1 cellular context compared by ENCODE assay signal in the genomic region with DNA sequence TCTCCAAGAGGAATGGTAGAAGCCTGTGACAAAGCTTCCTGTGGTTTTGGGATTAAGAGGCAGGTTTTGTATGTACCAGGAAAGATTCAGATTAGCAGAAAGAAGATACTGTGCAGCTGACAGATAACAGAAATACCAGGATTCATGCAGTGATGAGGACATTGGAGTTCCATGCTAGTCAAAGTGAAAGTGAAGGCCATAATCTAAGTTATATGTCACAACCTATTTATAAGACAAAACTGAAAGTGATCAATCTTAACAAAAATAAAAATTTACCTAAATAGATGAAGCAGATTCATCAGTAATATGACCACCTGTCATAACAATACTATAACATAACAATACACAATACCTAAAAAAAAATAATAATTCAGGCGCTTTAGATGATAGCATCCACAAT.
TF ChIP-seq lines count a peak whose summit lies in the region.

No MANE protein-coding gene starts in this region.

TF ChIP-seq in H1, 55 proteins besides CTCF, POLR2A, EP300 and RAD21 (continued from another document):
- TF ChIP-seq, protein P1, sequence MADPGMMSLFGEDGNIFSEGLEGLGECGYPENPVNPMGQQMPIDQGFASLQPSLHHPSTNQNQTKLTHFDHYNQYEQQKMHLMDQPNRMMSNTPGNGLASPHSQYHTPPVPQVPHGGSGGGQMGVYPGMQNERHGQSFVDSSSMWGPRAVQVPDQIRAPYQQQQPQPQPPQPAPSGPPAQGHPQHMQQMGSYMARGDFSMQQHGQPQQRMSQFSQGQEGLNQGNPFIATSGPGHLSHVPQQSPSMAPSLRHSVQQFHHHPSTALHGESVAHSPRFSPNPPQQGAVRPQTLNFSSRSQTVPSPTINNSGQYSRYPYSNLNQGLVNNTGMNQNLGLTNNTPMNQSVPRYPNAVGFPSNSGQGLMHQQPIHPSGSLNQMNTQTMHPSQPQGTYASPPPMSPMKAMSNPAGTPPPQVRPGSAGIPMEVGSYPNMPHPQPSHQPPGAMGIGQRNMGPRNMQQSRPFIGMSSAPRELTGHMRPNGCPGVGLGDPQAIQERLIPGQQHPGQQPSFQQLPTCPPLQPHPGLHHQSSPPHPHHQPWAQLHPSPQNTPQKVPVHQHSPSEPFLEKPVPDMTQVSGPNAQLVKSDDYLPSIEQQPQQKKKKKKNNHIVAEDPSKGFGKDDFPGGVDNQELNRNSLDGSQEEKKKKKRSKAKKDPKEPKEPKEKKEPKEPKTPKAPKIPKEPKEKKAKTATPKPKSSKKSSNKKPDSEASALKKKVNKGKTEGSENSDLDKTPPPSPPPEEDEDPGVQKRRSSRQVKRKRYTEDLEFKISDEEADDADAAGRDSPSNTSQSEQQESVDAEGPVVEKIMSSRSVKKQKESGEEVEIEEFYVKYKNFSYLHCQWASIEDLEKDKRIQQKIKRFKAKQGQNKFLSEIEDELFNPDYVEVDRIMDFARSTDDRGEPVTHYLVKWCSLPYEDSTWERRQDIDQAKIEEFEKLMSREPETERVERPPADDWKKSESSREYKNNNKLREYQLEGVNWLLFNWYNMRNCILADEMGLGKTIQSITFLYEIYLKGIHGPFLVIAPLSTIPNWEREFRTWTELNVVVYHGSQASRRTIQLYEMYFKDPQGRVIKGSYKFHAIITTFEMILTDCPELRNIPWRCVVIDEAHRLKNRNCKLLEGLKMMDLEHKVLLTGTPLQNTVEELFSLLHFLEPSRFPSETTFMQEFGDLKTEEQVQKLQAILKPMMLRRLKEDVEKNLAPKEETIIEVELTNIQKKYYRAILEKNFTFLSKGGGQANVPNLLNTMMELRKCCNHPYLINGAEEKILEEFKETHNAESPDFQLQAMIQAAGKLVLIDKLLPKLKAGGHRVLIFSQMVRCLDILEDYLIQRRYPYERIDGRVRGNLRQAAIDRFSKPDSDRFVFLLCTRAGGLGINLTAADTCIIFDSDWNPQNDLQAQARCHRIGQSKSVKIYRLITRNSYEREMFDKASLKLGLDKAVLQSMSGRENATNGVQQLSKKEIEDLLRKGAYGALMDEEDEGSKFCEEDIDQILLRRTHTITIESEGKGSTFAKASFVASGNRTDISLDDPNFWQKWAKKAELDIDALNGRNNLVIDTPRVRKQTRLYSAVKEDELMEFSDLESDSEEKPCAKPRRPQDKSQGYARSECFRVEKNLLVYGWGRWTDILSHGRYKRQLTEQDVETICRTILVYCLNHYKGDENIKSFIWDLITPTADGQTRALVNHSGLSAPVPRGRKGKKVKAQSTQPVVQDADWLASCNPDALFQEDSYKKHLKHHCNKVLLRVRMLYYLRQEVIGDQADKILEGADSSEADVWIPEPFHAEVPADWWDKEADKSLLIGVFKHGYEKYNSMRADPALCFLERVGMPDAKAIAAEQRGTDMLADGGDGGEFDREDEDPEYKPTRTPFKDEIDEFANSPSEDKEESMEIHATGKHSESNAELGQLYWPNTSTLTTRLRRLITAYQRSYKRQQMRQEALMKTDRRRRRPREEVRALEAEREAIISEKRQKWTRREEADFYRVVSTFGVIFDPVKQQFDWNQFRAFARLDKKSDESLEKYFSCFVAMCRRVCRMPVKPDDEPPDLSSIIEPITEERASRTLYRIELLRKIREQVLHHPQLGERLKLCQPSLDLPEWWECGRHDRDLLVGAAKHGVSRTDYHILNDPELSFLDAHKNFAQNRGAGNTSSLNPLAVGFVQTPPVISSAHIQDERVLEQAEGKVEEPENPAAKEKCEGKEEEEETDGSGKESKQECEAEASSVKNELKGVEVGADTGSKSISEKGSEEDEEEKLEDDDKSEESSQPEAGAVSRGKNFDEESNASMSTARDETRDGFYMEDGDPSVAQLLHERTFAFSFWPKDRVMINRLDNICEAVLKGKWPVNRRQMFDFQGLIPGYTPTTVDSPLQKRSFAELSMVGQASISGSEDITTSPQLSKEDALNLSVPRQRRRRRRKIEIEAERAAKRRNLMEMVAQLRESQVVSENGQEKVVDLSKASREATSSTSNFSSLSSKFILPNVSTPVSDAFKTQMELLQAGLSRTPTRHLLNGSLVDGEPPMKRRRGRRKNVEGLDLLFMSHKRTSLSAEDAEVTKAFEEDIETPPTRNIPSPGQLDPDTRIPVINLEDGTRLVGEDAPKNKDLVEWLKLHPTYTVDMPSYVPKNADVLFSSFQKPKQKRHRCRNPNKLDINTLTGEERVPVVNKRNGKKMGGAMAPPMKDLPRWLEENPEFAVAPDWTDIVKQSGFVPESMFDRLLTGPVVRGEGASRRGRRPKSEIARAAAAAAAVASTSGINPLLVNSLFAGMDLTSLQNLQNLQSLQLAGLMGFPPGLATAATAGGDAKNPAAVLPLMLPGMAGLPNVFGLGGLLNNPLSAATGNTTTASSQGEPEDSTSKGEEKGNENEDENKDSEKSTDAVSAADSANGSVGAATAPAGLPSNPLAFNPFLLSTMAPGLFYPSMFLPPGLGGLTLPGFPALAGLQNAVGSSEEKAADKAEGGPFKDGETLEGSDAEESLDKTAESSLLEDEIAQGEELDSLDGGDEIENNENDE (IDR thresholded peaks at IDR 0.05; ENCODE audit: insufficient replicate concordance, low read length): no peak
- TF ChIP-seq SIN3A (conservative IDR thresholded peaks at IDR 0.05 in 1 of 2, IDR thresholded peaks at IDR 0.05 in 1 of 2; ENCODE audit: low read depth in 1 of 2, low read length in 2 of 2): no peak
- TF ChIP-seq CHD2 (IDR thresholded peaks at IDR 0.05; ENCODE audit: low read length): no peak
- no peak for TF ChIP-seq SIX5 (IDR thresholded peaks at IDR 0.05; ENCODE audit: low read depth, low read length)
- TF ChIP-seq SUZ12 (IDR thresholded peaks at IDR 0.05; ENCODE audit: low read length): no peak
